ENCODE assay signal across 18 cellular contexts in the genomic region with DNA sequence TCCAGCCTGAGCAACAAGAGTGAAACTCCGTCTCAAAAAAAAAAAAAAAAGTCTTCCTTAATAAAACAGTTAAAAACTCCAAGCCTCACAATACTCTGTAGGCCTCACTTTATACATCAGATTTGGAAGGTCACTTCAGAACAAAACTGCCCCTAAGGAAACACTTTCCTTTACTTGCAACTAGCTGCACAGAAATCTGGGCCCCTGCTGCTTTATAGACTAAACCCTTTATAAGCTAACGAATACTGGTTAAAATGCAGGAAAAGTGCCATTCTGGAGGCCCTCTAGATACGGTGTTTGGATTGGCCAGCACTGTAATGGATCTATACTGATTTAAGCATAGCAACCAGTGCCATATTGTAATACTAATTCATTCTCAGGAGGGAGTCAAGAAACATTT. TPM values are rescaled to one million over a fixed set of nuclear protein-coding genes. Genes with fewer than 3 reads are reported as not detected.
DNase-seq lines count a peak whose midpoint lies in the region; TF ChIP-seq lines count a peak whose summit lies in the region.
"Had no signal": no experiment of that assay in that cellular context is flagged by ENCODE, and none has a peak within 500 bp of the region (broad histone marks: within the 10 kb centered on the region; RNA-seq: fewer than 3 reads in every experiment).

No MANE protein-coding gene starts in this region.

- CTCF ChIA-PET in CD8-positive, alpha-beta memory T cell (lab: Charles Lee), result interaction anchor here (1.1 to 2.6 kb wide), 3 partner anchors 8 to 178 kb away, joined by 3 to 24 read pairs (median 4); a partner anchor contains a TSS

- peak overlapping the region in 3 of 8 donors; percentile 12 to 58 (median 15) for H3K27ac Mint-ChIP-seq in CD8-positive, alpha-beta memory T cell
- H3K27ac Mint-ChIP-seq in brain (peak overlapping the region in 3 of 5 experiments; percentile 41 to 48 (median 45)), nephron (peak overlapping the region in 2 of 3 experiments; percentile 18 to 45), endothelial cell (ENCODE audit: unreplicated experiment) (no peak overlapping the region)

- peaks cover 13% of the 10 kb centered on the region for H3K4me1 ChIP-seq in CD8-positive, alpha-beta memory T cell (ENCODE audit: insufficient read depth, low read length)
- H3K4me1 ChIP-seq: BLaER1 treated with 17β-estradiol and CSF1 and Interleukin-3, amounts not matched to agents 10 nM and 100 nM had no signal

- H3K36me3 Mint-ChIP-seq in CD8-positive, alpha-beta memory T cell, result peaks cover 0 to 16% (median 0%) of the 10 kb centered on the region in 3 donors
- H3K36me3 Mint-ChIP-seq in brain (no peaks in the 10 kb centered on the region), nephron (ENCODE audit: low read depth) (peaks cover 10% of the 10 kb centered on the region), endothelial cell (ENCODE audit: low read depth, unreplicated experiment) (peaks cover 14% of the 10 kb centered on the region)

- peak overlapping the region in 4 of 7 donors; percentile 32 to 95 (median 58) for H3K4me3 Mint-ChIP-seq in CD8-positive, alpha-beta memory T cell
- H3K4me3 Mint-ChIP-seq in brain, result peak overlapping the region in 3 of 5 experiments; percentile 22 to 67 (median 67)
- peak overlapping the region; percentile 31 to 73 (median 63) for H3K4me3 Mint-ChIP-seq in nephron
- no peak overlapping the region for H3K4me3 Mint-ChIP-seq in endothelial cell (ENCODE audit: unreplicated experiment)

- H3K4me1 Mint-ChIP-seq in CD8-positive, alpha-beta memory T cell, result peaks cover 13 to 17% (median 15%) of the 10 kb centered on the region in 3 donors
- peaks cover 17% of the 10 kb centered on the region for H3K4me1 Mint-ChIP-seq in brain
- H3K4me1 Mint-ChIP-seq in nephron, result peaks cover 6% of the 10 kb centered on the region
- H3K4me1 Mint-ChIP-seq in endothelial cell (ENCODE audit: unreplicated experiment), result peaks cover 8% of the 10 kb centered on the region

- TF ChIP-seq CTCF in brain (conservative IDR thresholded peaks at IDR 0.05) (no peak), nephron (IDR thresholded peaks at IDR 0.05; ENCODE audit: unreplicated experiment in 3 of 3) (no peak), endothelial cell (IDR thresholded peaks at IDR 0.05; ENCODE audit: unreplicated experiment) (no peak)

- POLR2A ChIA-PET in CD8-positive, alpha-beta memory T cell (lab: Charles Lee), result no interaction called here

- H3K9me3 ChIP-seq in CD8-positive, alpha-beta memory T cell (ENCODE audit: low read length), result no peaks in the 10 kb centered on the region
- H3K9me3 ChIP-seq: BLaER1 treated with 17β-estradiol and CSF1 and Interleukin-3, amounts not matched to agents 10 nM and 100 nM; Caco-2; HAP-1 had no signal

- H3K36me3 ChIP-seq in CD8-positive, alpha-beta memory T cell (ENCODE audit: insufficient read depth, low read length), result no peaks in the 10 kb centered on the region

- no peaks in the 10 kb centered on the region for H3K27me3 ChIP-seq in CD8-positive, alpha-beta memory T cell (ENCODE audit: insufficient read depth, low read length, poor library complexity, severe bottlenecking)

- H3K27me3 Mint-ChIP-seq in CD8-positive, alpha-beta memory T cell, result peaks cover 2 to 4% of the 10 kb centered on the region in 2 donors
- H3K27me3 Mint-ChIP-seq in brain (peaks cover 30% of the 10 kb centered on the region), nephron (ENCODE audit: low read depth) (peaks cover 31% of the 10 kb centered on the region), endothelial cell (ENCODE audit: unreplicated experiment) (peaks cover 9% of the 10 kb centered on the region)

- H3K27ac ChIP-seq in CD8-positive, alpha-beta memory T cell (ENCODE audit: low read depth, low read length), result no peak overlapping the region
- H3K27ac ChIP-seq: BLaER1 treated with 17β-estradiol and CSF1 and Interleukin-3, amounts not matched to agents 10 nM and 100 nM had no signal

- H3K4me3 ChIP-seq in CD8-positive, alpha-beta memory T cell (ENCODE audit: low read length), result no peak overlapping the region
- H3K4me3 ChIP-seq: BLaER1 treated with 17β-estradiol and CSF1 and Interleukin-3, amounts not matched to agents 10 nM and 100 nM; HAP-1 had no signal

- DNase-seq in CD8-positive, alpha-beta memory T cell, result no peak
- DNase-seq in 8988T (no peak), endothelial cell (ENCODE audit: low spot score) (no peak), mesenteric fat pad (ENCODE audit: low spot score) (no peak)
- DNase-seq in stimulated activated CD4-positive, alpha-beta T cell treated with anti-CD3 and anti-CD28 coated beads, Interleukin-12 subunit alpha, Interleukin-12 subunit beta, amount 100 ng/mL, for 4 hours, result no peak
- DNase-seq: AML-193; Caco-2; CD4-positive, alpha-beta memory T cell; DMS53; GF-D8; IMR-90; KBM-7 had no signal

- no peaks in the 10 kb centered on the region for H3K9me3 Mint-ChIP-seq in CD8-positive, alpha-beta memory T cell
- H3K9me3 Mint-ChIP-seq in brain, result peaks cover 0 to 3% (median 0%) of the 10 kb centered on the region in 5 experiments
- peaks cover under 1% of the 10 kb centered on the region for H3K9me3 Mint-ChIP-seq in nephron
- H3K9me3 Mint-ChIP-seq in endothelial cell (ENCODE audit: unreplicated experiment), result no peaks in the 10 kb centered on the region
- H3K9me3 Mint-ChIP-seq: CD4-positive, alpha-beta memory T cell had no signal

RNA-seq across cellular contexts. Expression of a gene that starts 1.5 kb away (rescaled TPM):
- under 1 TPM; 0.33 to 0.90 TPM for total RNA-seq in CD8-positive, alpha-beta memory T cell
- polyA plus RNA-seq in CD8-positive, alpha-beta memory T cell, result 1.4 TPM
- polyA plus RNA-seq in brain (ENCODE audit: insufficient read depth, low read depth, low replicate concordance), result 0.64 TPM
- total RNA-seq in endothelial cell (ENCODE audit: unreplicated experiment), result 0.31 TPM
- total RNA-seq in mesenteric fat pad, result not detected
- total RNA-seq: HT-29, IMR-90 had no signal

RNA-seq across cellular contexts. Expression of a gene that starts 6.2 kb away (rescaled TPM):
- total RNA-seq in CD8-positive, alpha-beta memory T cell, result 1 to 10 TPM; 2.7 to 3.5 TPM
- 0.17 TPM for polyA plus RNA-seq in CD8-positive, alpha-beta memory T cell
- 8.4 TPM for polyA plus RNA-seq in brain (ENCODE audit: insufficient read depth, low read depth, low replicate concordance)
- total RNA-seq in endothelial cell (ENCODE audit: unreplicated experiment) (not detected), mesenteric fat pad (11.0 TPM)

RNA-seq across cellular contexts. Expression of a gene that starts 9.3 kb away (rescaled TPM):
- total RNA-seq in CD8-positive, alpha-beta memory T cell, result 10 to 100 TPM; 79.5 to 80.6 TPM
- 68.6 TPM for polyA plus RNA-seq in CD8-positive, alpha-beta memory T cell
- 42.1 TPM for polyA plus RNA-seq in brain (ENCODE audit: insufficient read depth, low read depth, low replicate concordance)
- total RNA-seq in endothelial cell (ENCODE audit: unreplicated experiment) (42.9 TPM), mesenteric fat pad (76.5 TPM)

RNA-seq across cellular contexts. Expression of a gene that starts 14.1 kb away (rescaled TPM):
- total RNA-seq in CD8-positive, alpha-beta memory T cell, result not detected
- polyA plus RNA-seq in CD8-positive, alpha-beta memory T cell, result not detected
- polyA plus RNA-seq in brain (ENCODE audit: insufficient read depth, low read depth, low replicate concordance), result not detected
- total RNA-seq in endothelial cell (ENCODE audit: unreplicated experiment) (not detected), mesenteric fat pad (not detected)
- total RNA-seq: Caco-2; CD4-positive, alpha-beta memory T cell; H1; HT-29; IMR-90 had no signal
- polyA plus RNA-seq: CD4-positive, alpha-beta memory T cell; H1; IMR-90 had no signal

RNA-seq across cellular contexts. Expression of a gene that starts 23.7 kb away (rescaled TPM):
- not detected for total RNA-seq in CD8-positive, alpha-beta memory T cell
- polyA plus RNA-seq in CD8-positive, alpha-beta memory T cell, result not detected
- polyA plus RNA-seq in brain (ENCODE audit: insufficient read depth, low read depth, low replicate concordance), result not detected
- total RNA-seq in endothelial cell (ENCODE audit: unreplicated experiment), result not detected
- total RNA-seq in mesenteric fat pad, result 0.48 TPM
- total RNA-seq: Caco-2; CD4-positive, alpha-beta memory T cell; H1; HT-29; IMR-90 had no signal
- polyA plus RNA-seq: CD4-positive, alpha-beta memory T cell; IMR-90 had no signal
